In genomic region chr3:106685751-106686150, GRCh38 we compare ENCODE assay signal across 22 cellular contexts.
"Had no signal": no experiment of that assay in that cellular context is flagged by ENCODE, and none has a peak within 500 bp of the region (broad histone marks: within the 10 kb centered on the region; RNA-seq: fewer than 3 reads in every experiment).

No MANE protein-coding gene starts in this region.

- H3K27ac ChIP-seq: SJCRH30, VCaP had no signal

- H3K27me3 ChIP-seq: SJCRH30 had no signal

- DNase-seq: activated CD4-positive, alpha-beta T cell treated with anti-CD3 and anti-CD28 coated beads for 36 hours; activated CD4-positive, alpha-beta T cell treated with anti-CD3 and anti-CD28 coated beads, Interleukin-2, amount 50 U/mL, for 1 hour; activated CD4-positive, CD25-positive, alpha-beta regulatory T cell; activated CD8-positive, alpha-beta memory T cell treated with anti-CD3 and anti-CD28 coated beads, Interleukin-2, amount 50 U/mL, for 4 hours; activated CD8-positive, alpha-beta T cell treated with anti-CD3 and anti-CD28 coated beads for 36 hours; activated gamma-delta T cell treated with Interleukin-2 at 50 U/mL for 16 hours; activated naive CD4-positive, alpha-beta T cell treated with anti-CD3 and anti-CD28 coated beads, Interleukin-2, amount 10 ng/mL, durations not matched to agents 7 days and 5 days; activated naive CD8-positive, alpha-beta T cell treated with anti-CD3 and anti-CD28 coated beads for 36 hours; activated T-cell treated with anti-CD3 and anti-CD28 coated beads, Interleukin-2, amount 50 U/mL, for 72 hours; central memory CD4-positive, alpha-beta T cell; NCI-H1694; NCI-H2029; NCI-H2107; NCI-H2171 treated with DMSO at 0.1 percent for 48 hours; NCI-H226; NCI-H524; NK-92 treated with Interleukin-12 subunit alpha and Interleukin-12 subunit beta, amount 100 ng/mL, for 24 hours; Right ventricle myocardium superior; SJCRH30; SK-N-SH; T-helper 1 cell had no signal

- H3K9ac ChIP-seq: SK-N-SH had no signal

- H3K9me3 ChIP-seq: SJCRH30, SK-N-SH had no signal

- H3K9me2 ChIP-seq: SK-N-SH had no signal

- H3K36me3 ChIP-seq: SJCRH30 had no signal

- H3K4me3 ChIP-seq: SJCRH30 had no signal

- H3K4me1 ChIP-seq: SJCRH30 had no signal

- H3K4me2 ChIP-seq: SK-N-SH had no signal
